In the genomic region with DNA sequence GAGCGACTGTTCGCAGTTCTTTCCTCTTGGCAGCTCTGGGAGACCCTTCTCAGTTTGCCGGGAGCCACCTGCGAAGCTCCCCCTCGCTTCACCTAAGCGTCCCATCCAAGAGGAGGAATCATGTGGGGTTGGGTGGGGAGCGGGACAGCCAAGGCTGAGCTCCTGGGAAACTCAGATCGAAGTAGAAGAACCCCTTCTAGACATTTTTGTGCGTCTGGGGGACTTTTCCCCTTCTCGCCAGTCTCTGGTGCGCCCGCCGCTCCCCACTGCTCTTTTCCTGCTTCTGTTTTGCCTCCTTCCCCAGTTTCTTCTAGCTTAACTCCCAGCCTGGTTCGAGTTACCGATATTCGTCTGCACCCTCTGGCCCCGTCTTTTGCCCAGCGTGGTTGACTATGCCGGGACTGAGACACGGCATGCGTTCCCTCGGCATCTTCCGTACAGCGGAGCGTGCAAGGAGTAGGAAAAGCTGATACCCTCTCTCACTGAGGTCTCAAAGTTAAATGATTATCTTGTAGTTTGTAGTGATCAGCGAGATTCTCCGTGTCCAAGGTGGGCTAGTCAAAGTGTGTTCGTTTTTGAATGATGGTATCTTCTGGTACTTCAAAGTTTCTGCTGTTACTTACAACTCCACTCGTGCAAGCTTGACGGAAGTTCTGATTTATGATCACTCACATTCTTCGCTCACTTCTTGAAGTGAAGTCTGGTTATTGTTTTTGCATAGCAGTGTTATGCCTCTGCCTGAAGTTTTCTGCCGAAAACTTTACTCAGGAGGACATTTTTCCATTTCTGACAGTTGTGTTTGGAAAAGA, we compare ENCODE assay signal across 8 cellular contexts. TPM values are rescaled to one million over a fixed set of nuclear protein-coding genes. Genes with fewer than 3 reads are reported as not detected.
DNase-seq lines count a peak whose midpoint lies in the region; ATAC-seq and TF ChIP-seq lines count a peak whose summit lies in the region.

No MANE protein-coding gene starts in this region.

- H3K4me3 ChIP-seq in fibroblast of mammary gland (ENCODE audit: control insufficient read depth, low read depth, low read length): peak overlapping the region; percentile 98
- peak overlapping the region; percentile 57 for H3K4me3 ChIP-seq in thymus (ENCODE audit: low read length)

- WGBS in thymus: 1% methylated on average over 32 of the region's 32 CpGs

- peak overlapping the region; percentile 100 for H3K4me3 Mint-ChIP-seq in natural killer cell treated with Interleukin-12 subunit alpha and Interleukin-12 subunit beta and Interleukin-15 and Interleukin-18, amount 100 ng/mL, for 72 hours

- peak; percentile 16 for ATAC-seq in HG02943 (IDR thresholded peaks at IDR 0.05; ENCODE audit: low read depth, unreplicated experiment)
- peak in 1 of 2 donors; percentile 28 for ATAC-seq in natural killer cell treated with Interleukin-12 subunit alpha and Interleukin-12 subunit beta and Interleukin-15 and Interleukin-18, amount 100 ng/mL, for 72 hours

- H3K9me3 ChIP-seq in thymus (ENCODE audit: control insufficient read depth): no peaks in the 10 kb centered on the region

- H3K27me3 Mint-ChIP-seq in natural killer cell treated with Interleukin-12 subunit alpha and Interleukin-12 subunit beta and Interleukin-15 and Interleukin-18, amount 100 ng/mL, for 72 hours: no peaks in the 10 kb centered on the region

- H3K36me3 Mint-ChIP-seq in natural killer cell treated with Interleukin-12 subunit alpha and Interleukin-12 subunit beta and Interleukin-15 and Interleukin-18, amount 100 ng/mL, for 72 hours: peaks cover 6% of the 10 kb centered on the region

- peaks cover 10% of the 10 kb centered on the region for H3K4me1 ChIP-seq in thymus (ENCODE audit: control insufficient read depth, insufficient read depth, low read length)

- H3K27ac Mint-ChIP-seq in natural killer cell treated with Interleukin-12 subunit alpha and Interleukin-12 subunit beta and Interleukin-15 and Interleukin-18, amount 100 ng/mL, for 72 hours: peak overlapping the region; percentile 100

- DNase-seq in NCI-H82 (lab: John Stamatoyannopoulos, UW) (peak; percentile 62), NCI-H82 treated with DMSO at 0.1 percent for 48 hours (lab: John Stamatoyannopoulos, UW; ENCODE audit: unreplicated experiment) (no peak), NOMO-1 treated with DMSO at 0.1 percent for 48 hours (lab: John Stamatoyannopoulos, UW; ENCODE audit: unreplicated experiment) (peak; percentile 40), activated T-helper 1 cell treated with Interleukin-2 at 50 U/mL for 16 hours (ENCODE audit: low read depth) (peak; percentile 7), fibroblast of mammary gland (ENCODE audit: low read depth) (peak; percentile 52)
- DNase-seq in natural killer cell treated with Interleukin-12 subunit alpha and Interleukin-12 subunit beta and Interleukin-15 and Interleukin-18, amount 100 ng/mL, for 72 hours (ENCODE audit: low spot score): no peak

- H3K4me1 Mint-ChIP-seq in natural killer cell treated with Interleukin-12 subunit alpha and Interleukin-12 subunit beta and Interleukin-15 and Interleukin-18, amount 100 ng/mL, for 72 hours (ENCODE audit: low read depth in 2 of 2): peaks cover 24 to 33% of the 10 kb centered on the region in 2 donors

- H3K27ac ChIP-seq in thymus (ENCODE audit: low read depth): peak overlapping the region; percentile 55

- H3K36me3 ChIP-seq in thymus (ENCODE audit: control insufficient read depth, insufficient read depth): no peaks in the 10 kb centered on the region

- H3K9me3 Mint-ChIP-seq in natural killer cell treated with Interleukin-12 subunit alpha and Interleukin-12 subunit beta and Interleukin-15 and Interleukin-18, amount 100 ng/mL, for 72 hours: no peaks in the 10 kb centered on the region

- no peaks in the 10 kb centered on the region for H3K27me3 ChIP-seq in thymus (ENCODE audit: control insufficient read depth, insufficient read depth)

- TF ChIP-seq CTCF in fibroblast of mammary gland (conservative IDR thresholded peaks at IDR 0.05; ENCODE audit: control insufficient read depth, insufficient read depth, low read depth, low read length): no peak

RNA-seq across cellular contexts. Expression of a gene that starts 0.7 kb away (rescaled TPM):
- 10 to 100 TPM; 13.5 to 26.5 TPM for total RNA-seq in natural killer cell treated with Interleukin-12 subunit alpha and Interleukin-12 subunit beta and Interleukin-15 and Interleukin-18, amount 100 ng/mL, for 72 hours
- 7.4 TPM for polyA plus RNA-seq in thymus

RNA-seq across cellular contexts. Expression of a gene that starts 1.1 kb away (rescaled TPM):
- 10 to 100 TPM; 19.4 to 20.3 TPM for total RNA-seq in natural killer cell treated with Interleukin-12 subunit alpha and Interleukin-12 subunit beta and Interleukin-15 and Interleukin-18, amount 100 ng/mL, for 72 hours
- polyA plus RNA-seq in thymus: 16.2 TPM

Comparison
In these comparisons a context has a peak if more than half of its experiments do, and no peak if none do; other contexts are left out.
1. DNase-seq: peak in NCI-H82 (single experiment), NOMO-1 treated with DMSO at 0.1 percent for 48 hours (single experiment), activated T-helper 1 cell treated with Interleukin-2 at 50 U/mL for 16 hours (single experiment) and fibroblast of mammary gland (single experiment); none in NCI-H82 treated with DMSO at 0.1 percent for 48 hours (single experiment) and natural killer cell treated with Interleukin-12 subunit alpha and Interleukin-12 subunit beta and Interleukin-15 and Interleukin-18, amount 100 ng/mL, for 72 hours (single experiment).